In genomic region chrX:56763556-56764152, GRCh38 we compare ENCODE assay signal across 9 cellular contexts. TPM values are rescaled to one million over a fixed set of nuclear protein-coding genes. Genes with fewer than 3 reads are reported as not detected.
A peak's percentile ranks its signal among the peaks of the same experiment; 100 is the strongest.
DNase-seq lines count a peak whose midpoint lies in the region; ATAC-seq, FAIRE-seq and TF ChIP-seq lines count a peak whose summit lies in the region.
"Had no signal": no experiment of that assay in that cellular context is flagged by ENCODE, and none has a peak within 500 bp of the region (broad histone marks: within the 10 kb centered on the region; RNA-seq: fewer than 3 reads in every experiment).

No MANE protein-coding gene starts in this region.

- no peaks in the 10 kb centered on the region for H3K9me3 Mint-ChIP-seq in natural killer cell treated with Interleukin-12 subunit alpha and Interleukin-12 subunit beta and Interleukin-15 and Interleukin-18, amount 100 ng/mL, for 72 hours

- H3K27me3 ChIP-seq in KMS-11 (ENCODE audit: insufficient read depth, low read depth) = no peaks in the 10 kb centered on the region
- no peaks in the 10 kb centered on the region for H3K27me3 ChIP-seq in GM12878 (replicated peaks in 1 of 2; ENCODE audit: control insufficient read depth in 2 of 2, insufficient read depth in 2 of 2, low read length in 1 of 2)
- no peaks in the 10 kb centered on the region for H3K27me3 ChIP-seq in tibial artery

- POLR2A ChIA-PET in GM12878 (lab: Charles Lee) = interaction anchor here (1.2 to 1.3 kb wide), 2 partner anchors 39 to 224 kb away, joined by 3 read pairs; no protein-coding TSS in a partner anchor

- H3K4me1 ChIP-seq in KMS-11 (ENCODE audit: low read depth, poor library complexity, severe bottlenecking) (peaks cover 37% of the 10 kb centered on the region), GM12878 (ENCODE audit: control insufficient read depth, insufficient read depth, low read length) (peaks cover 31% of the 10 kb centered on the region), tibial artery (peaks cover 0 to 13% (median 3%) of the 10 kb centered on the region in 4 donors)

- peak; percentile 25 for ATAC-seq in GM12878
- peak in 1 of 2 donors; percentile 51 for ATAC-seq in natural killer cell treated with Interleukin-12 subunit alpha and Interleukin-12 subunit beta and Interleukin-15 and Interleukin-18, amount 100 ng/mL, for 72 hours

- peak overlapping the region; percentile 45 for H3K4me3 ChIP-seq in GM12864 (ENCODE audit: low read depth, low read length)
- H3K4me3 ChIP-seq in KMS-11 (IDR thresholded peaks at IDR 0.05; ENCODE audit: insufficient read depth, low read depth, low read length) = no peak overlapping the region
- peak overlapping the region; percentile 64 for H3K4me3 ChIP-seq in GM12878
- no peak overlapping the region for H3K4me3 ChIP-seq in tibial artery

- SMC1A ChIA-PET in GM12878 (lab: Charles Lee; ENCODE audit: uncharacterized antibody, unreplicated experiment) = interaction anchor here (1.2 to 2.8 kb wide), 3 partner anchors 39 to 215 kb away, joined by 3 to 17 read pairs (median 3); no protein-coding TSS in a partner anchor

- no peak overlapping the region for H3K4me3 Mint-ChIP-seq in natural killer cell treated with Interleukin-12 subunit alpha and Interleukin-12 subunit beta and Interleukin-15 and Interleukin-18, amount 100 ng/mL, for 72 hours

- DNase-seq in GM12864 (ENCODE audit: low read depth) (no peak), GM12878 (ENCODE audit: low read depth, low spot score) (no peak), NCI-H146 treated with DMSO at 0.1 percent for 48 hours (lab: John Stamatoyannopoulos, UW; ENCODE audit: unreplicated experiment) (no peak), GM03348 (ENCODE audit: low spot score) (no peak), COLO668 (lab: John Stamatoyannopoulos, UW; ENCODE audit: unreplicated experiment) (no peak), tibial artery (no peak)
- peak; percentile 76 for DNase-seq in natural killer cell treated with Interleukin-12 subunit alpha and Interleukin-12 subunit beta and Interleukin-15 and Interleukin-18, amount 100 ng/mL, for 72 hours (ENCODE audit: low spot score)

- H3K36me3 ChIP-seq in KMS-11 (ENCODE audit: insufficient read depth) = no peaks in the 10 kb centered on the region
- H3K36me3 ChIP-seq in GM12878 (ENCODE audit: control insufficient read depth in 2 of 2, insufficient read depth in 2 of 2, low read length in 1 of 2) = no peaks in the 10 kb centered on the region; a peak in 1 of 4 replicates
- H3K36me3 ChIP-seq in tibial artery = peaks cover 0 to 4% (median 0%) of the 10 kb centered on the region in 3 donors

- peaks cover 0 to 4% of the 10 kb centered on the region in 2 donors for H3K27me3 Mint-ChIP-seq in natural killer cell treated with Interleukin-12 subunit alpha and Interleukin-12 subunit beta and Interleukin-15 and Interleukin-18, amount 100 ng/mL, for 72 hours

- peak; percentile 76 for TF ChIP-seq RAD21 in GM12878 (IDR thresholded peaks at IDR 0.05; ENCODE audit: insufficient read depth, low read depth, low read length)

- peaks cover 38 to 42% of the 10 kb centered on the region in 2 donors for H3K4me1 Mint-ChIP-seq in natural killer cell treated with Interleukin-12 subunit alpha and Interleukin-12 subunit beta and Interleukin-15 and Interleukin-18, amount 100 ng/mL, for 72 hours (ENCODE audit: low read depth in 2 of 2)

- TF ChIP-seq POLR2A in GM12878 (IDR thresholded peaks at IDR 0.05; ENCODE audit: low read depth, low read length) = no peak

- H3K27ac Mint-ChIP-seq in natural killer cell treated with Interleukin-12 subunit alpha and Interleukin-12 subunit beta and Interleukin-15 and Interleukin-18, amount 100 ng/mL, for 72 hours = peak overlapping the region in 1 of 2 donors; percentile 86

- H4K20me1 ChIP-seq in KMS-11 (ENCODE audit: insufficient read depth) (no peaks in the 10 kb centered on the region), GM12878 (ENCODE audit: control insufficient read depth, insufficient read depth) (no peaks in the 10 kb centered on the region)

- no TSS peak for BruUV-seq in GM12878 (replicated peaks; lab: Mats Ljungman, UMichigan)

- H3K4me2 ChIP-seq in KMS-11 (peak overlapping the region; percentile 91), GM12878 (ENCODE audit: control insufficient read depth, insufficient read depth) (peak overlapping the region; percentile 85)

- CTCF ChIA-PET in GM12878 (lab: Yijun Ruan, JAX) = interaction anchor here (0.8 to 4.5 kb wide), 7 partner anchors 19 to 231 kb away, joined by 3 to 25 read pairs (median 4); partner anchors contain the start of gene NBDY

- H2AFZ ChIP-seq in KMS-11 (ENCODE audit: low read depth) (peak overlapping the region; percentile 83), GM12878 (ENCODE audit: control insufficient read depth, low read depth, low read length) (peak overlapping the region; percentile 81)

- 44% methylated on average over 11 of the region's 11 CpGs for WGBS in GM12878 (ENCODE audit: insufficient coverage, insufficient replicate concordance, low lambda C conversion rate, missing lambda C conversion rate)

- TF ChIP-seq EP300 in GM12878 (IDR thresholded peaks at IDR 0.05; ENCODE audit: borderline replicate concordance in 1 of 2, control insufficient read depth in 1 of 2, low read depth in 2 of 2, low read length in 2 of 2) = no peak

- RAD21 ChIA-PET in GM12878 (lab: Charles Lee; ENCODE audit: unreplicated experiment) = interaction anchor here (2.6 to 2.9 kb wide), 2 partner anchors 39 to 215 kb away, joined by 13 to 16 read pairs; no protein-coding TSS in a partner anchor

- intact Hi-C loops in GM12878 (cut with micrococcal nuclease; ENCODE audit: unreplicated experiment) = no loop called here
- intact Hi-C loops in tibial artery (cut with DNase I; ENCODE audit: low total_unique reads) = no loop called here

- no peaks in the 10 kb centered on the region for H3K36me3 Mint-ChIP-seq in natural killer cell treated with Interleukin-12 subunit alpha and Interleukin-12 subunit beta and Interleukin-15 and Interleukin-18, amount 100 ng/mL, for 72 hours

- H3K9ac ChIP-seq in KMS-11 (peak overlapping the region; percentile 91), GM12878 (ENCODE audit: control insufficient read depth, insufficient read depth, low read length) (peak overlapping the region; percentile 87)

- H3K27ac ChIP-seq in KMS-11 = peak overlapping the region; percentile 93
- peak overlapping the region; percentile 90 for H3K27ac ChIP-seq in GM12878 (ENCODE audit: control insufficient read depth, insufficient read depth)
- H3K27ac ChIP-seq in tibial artery = no peak overlapping the region
- H3K27ac ChIP-seq: epithelial cell of prostate had no signal

- in situ Hi-C loops in GM12878 (cut with MboI) = no loop called here

- no peak for FAIRE-seq in GM12878 (lab: Jason Lieb, UNC)

- H3K9me3 ChIP-seq in GM12878 (replicated peaks; ENCODE audit: control insufficient read depth, insufficient read depth, low read length) = no peaks in the 10 kb centered on the region
- H3K9me3 ChIP-seq in tibial artery = no peaks in the 10 kb centered on the region

- H3K79me2 ChIP-seq in KMS-11 (ENCODE audit: insufficient read depth, low read depth) (no peaks in the 10 kb centered on the region), GM12878 (ENCODE audit: control insufficient read depth, insufficient read depth, low read length) (peaks cover 4% of the 10 kb centered on the region)

- peak; percentile 38 for TF ChIP-seq CTCF in GM12864 (IDR thresholded peaks at IDR 0.05; ENCODE audit: low read depth, low read length, missing control alignments)
- TF ChIP-seq CTCF in KMS-11 (conservative IDR thresholded peaks at IDR 0.05; ENCODE audit: low read depth, low read length) = peak; percentile 42; the same call in 1 of the 2 replicates
- TF ChIP-seq CTCF in GM12878 (IDR thresholded peaks at IDR 0.05 in 2 of 3, conservative IDR thresholded peaks at IDR 0.05 in 1 of 3; ENCODE audit: control insufficient read depth in 2 of 3, extremely low read depth in 1 of 3, insufficient read depth in 1 of 3, low read depth in 3 of 3, low read length in 3 of 3) = peak; percentile 44 to 71 (median 53); a peak in 5 of 6 replicates
- TF ChIP-seq CTCF in tibial artery (IDR thresholded peaks at IDR 0.05) = no peak

TF ChIP-seq in GM12878, 131 proteins besides CTCF, POLR2A, EP300 and RAD21 (continues in another document):
- TF ChIP-seq ZBTB33 (IDR thresholded peaks at IDR 0.05) = no peak
- no peak for TF ChIP-seq CHD4 (IDR thresholded peaks at IDR 0.05)

RNA-seq across cellular contexts. Expression of gene NBDY, which starts 34.6 kb away (rescaled TPM):
- 11.0 and 16.2 TPM in 2 replicates for total RNA-seq in GM12878 (2013; cell fraction: nucleolus; rRNA removed)
- total RNA-seq in GM12878 (2014; rRNA removed) (7.8 and 10.8 TPM in 2 replicates), GM12878 (2014; rRNA removed; fragmentation: Illumina TruSeq; extraction: Trizol) (10.9 and 12.8 TPM in 2 replicates), GM12878 (2021) (40.7 and 41.9 TPM in 2 replicates)
- polyA plus RNA-seq in GM12878 (2011; ENCODE audit: low read depth) = 24.2 TPM
- polyA plus RNA-seq in GM12878 (2011; rRNA removed) (32.1 and 33.6 TPM in 2 replicates), GM12878 (2014; fragmentation: Illumina TruSeq; extraction: Trizol) (56.4 and 82.3 TPM in 2 replicates), GM12878 (2014; fragmentation: Nextera tagmentation; extraction: Ambion mirVana) (100 to 1,000 TPM; 113 to 115 TPM), GM12878 (2014; rRNA removed) (29.0 and 37.3 TPM in 2 replicates), GM12878 (2016; fragmentation: Nextera tagmentation; extraction: Ambion mirVana) (100 to 1,000 TPM; 108 to 122 TPM)
- polyA plus RNA-seq in GM12878 (2011; cell fraction: cytosol; rRNA removed) = 42.9 and 44.8 TPM in 2 replicates
- 26.5 and 27.1 TPM in 2 replicates for polyA plus RNA-seq in GM12878 (2011; cell fraction: nucleus; rRNA removed)
- 33.3 and 41.9 TPM in 2 replicates for polyA plus RNA-seq in GM12878 (2012)
- 12.5 and 14.9 TPM in 2 replicates for polyA minus RNA-seq in GM12878 (2011; rRNA and poly(A)+ RNA removed)
- polyA minus RNA-seq in GM12878 (2011; cell fraction: cytosol; rRNA and poly(A)+ RNA removed) = 13.2 and 19.8 TPM in 2 replicates
- polyA minus RNA-seq in GM12878 (2011; cell fraction: nucleus; rRNA and poly(A)+ RNA removed) = 17.5 and 20.1 TPM in 2 replicates
- total RNA-seq in natural killer cell treated with Interleukin-12 subunit alpha and Interleukin-12 subunit beta and Interleukin-15 and Interleukin-18, amount 100 ng/mL, for 72 hours = 10 to 100 TPM; 12.7 to 35.3 TPM

Comparison
In these comparisons a context has a peak if more than half of its experiments do, and no peak if none do; other contexts are left out.
1. H3K4me3 ChIP-seq: peak in GM12864 (single experiment) and GM12878 (single experiment); none in KMS-11 (single experiment) and tibial artery (0 of 2).
2. CTCF ChIP-seq: peak in GM12864 (single experiment), KMS-11 (single experiment) and GM12878 (3 of 3); none in tibial artery (0 of 2).
3. H3K27ac ChIP-seq: peak in KMS-11 (single experiment) and GM12878 (single experiment); none in tibial artery (0 of 2).